ENCODE assay signal across 10 cellular contexts in genomic region chr17:67258836-67259468, GRCh38. TPM values are rescaled to one million over a fixed set of nuclear protein-coding genes. Genes with fewer than 3 reads are reported as not detected.
A peak's percentile ranks its signal among the peaks of the same experiment; 100 is the strongest.
DNase-seq lines count a peak whose midpoint lies in the region; ATAC-seq lines count a peak whose summit lies in the region.
"Had no signal": no experiment of that assay in that cellular context is flagged by ENCODE, and none has a peak within 500 bp of the region (broad histone marks: within the 10 kb centered on the region; RNA-seq: fewer than 3 reads in every experiment).

No MANE protein-coding gene starts in this region.

- POLR2A ChIA-PET in activated CD4-positive, alpha-beta T cell treated with anti-CD3 and anti-CD28 coated beads for 36 hours (lab: Charles Lee) = interaction anchor here (0.6 kb wide), 1 partner anchor 549 kb away, joined by 4 read pairs; no protein-coding TSS in a partner anchor

- H3K36me3 Mint-ChIP-seq in activated CD4-positive, alpha-beta T cell treated with anti-CD3 and anti-CD28 coated beads for 36 hours (ENCODE audit: low read depth) = no peaks in the 10 kb centered on the region
- H3K36me3 Mint-ChIP-seq in central memory CD8-positive, alpha-beta T cell (ENCODE audit: insufficient read depth) = peaks cover 6% of the 10 kb centered on the region

- DNase-seq in activated CD4-positive, alpha-beta T cell treated with anti-CD3 and anti-CD28 coated beads for 36 hours = peak; percentile 42
- DNase-seq in activated CD4-positive, alpha-beta T cell treated with anti-CD3 and anti-CD28 coated beads for 4 hours = no peak
- peak; percentile 78 for DNase-seq in SIG-M5 treated with dmso at 0.1 percent for 504 hours (lab: John Stamatoyannopoulos, UW; ENCODE audit: unreplicated experiment)
- DNase-seq in central memory CD8-positive, alpha-beta T cell (ENCODE audit: low spot score in 2 of 2) = peak; percentile 26 to 59
- DNase-seq in stimulated activated CD8-positive, alpha-beta memory T cell treated with anti-CD3 and anti-CD28 coated beads, Interleukin-12 subunit alpha, Interleukin-12 subunit beta, amount 100 ng/mL, for 4 hours (ENCODE audit: low read depth) = peak; percentile 27
- DNase-seq in NCI-H146 treated with DMSO at 0.1 percent for 48 hours (lab: John Stamatoyannopoulos, UW; ENCODE audit: unreplicated experiment) = no peak
- no peak for DNase-seq in COR-L47 (lab: John Stamatoyannopoulos, UW)
- no peak for DNase-seq in DMS153 treated with DMSO at 0.1 percent for 48 hours (lab: John Stamatoyannopoulos, UW; ENCODE audit: unreplicated experiment)
- DNase-seq: NCI-H524 treated with DMSO at 0.1 percent for 48 hours had no signal

- no peaks in the 10 kb centered on the region for H3K27me3 Mint-ChIP-seq in activated CD4-positive, alpha-beta T cell treated with anti-CD3 and anti-CD28 coated beads for 36 hours
- H3K27me3 Mint-ChIP-seq in central memory CD8-positive, alpha-beta T cell = no peaks in the 10 kb centered on the region

- peak overlapping the region; percentile 61 for H3K27ac Mint-ChIP-seq in activated CD4-positive, alpha-beta T cell treated with anti-CD3 and anti-CD28 coated beads for 36 hours
- H3K27ac Mint-ChIP-seq in central memory CD8-positive, alpha-beta T cell (ENCODE audit: low read depth) = peak overlapping the region; percentile 32

- no peaks in the 10 kb centered on the region for H3K9me3 Mint-ChIP-seq in activated CD4-positive, alpha-beta T cell treated with anti-CD3 and anti-CD28 coated beads for 36 hours (ENCODE audit: low read depth)
- H3K9me3 Mint-ChIP-seq in central memory CD8-positive, alpha-beta T cell = no peaks in the 10 kb centered on the region

- CTCF ChIA-PET in activated CD4-positive, alpha-beta T cell treated with anti-CD3 and anti-CD28 coated beads for 36 hours (lab: Charles Lee) = interaction anchor here (0.8 to 1.2 kb wide), 4 partner anchors 11 to 57 kb away, joined by 3 to 4 read pairs (median 4); no protein-coding TSS in a partner anchor

- no peak overlapping the region for H3K4me3 Mint-ChIP-seq in activated CD4-positive, alpha-beta T cell treated with anti-CD3 and anti-CD28 coated beads for 36 hours
- H3K4me3 Mint-ChIP-seq in central memory CD8-positive, alpha-beta T cell = peak overlapping the region; percentile 70

- peak; percentile 37 for ATAC-seq in activated CD4-positive, alpha-beta T cell treated with anti-CD3 and anti-CD28 coated beads for 36 hours
- peak; percentile 92 for ATAC-seq in central memory CD8-positive, alpha-beta T cell (replicated peaks; ENCODE audit: extremely low read depth, poor library complexity, severe bottlenecking)
- ATAC-seq: body of pancreas had no signal

- peaks cover 29% of the 10 kb centered on the region for H3K4me1 Mint-ChIP-seq in activated CD4-positive, alpha-beta T cell treated with anti-CD3 and anti-CD28 coated beads for 36 hours
- H3K4me1 Mint-ChIP-seq in central memory CD8-positive, alpha-beta T cell = peaks cover 33% of the 10 kb centered on the region

- intact Hi-C loops in activated CD4-positive, alpha-beta T cell treated with anti-CD3 and anti-CD28 coated beads for 36 hours (cut with DNase I, micrococcal nuclease) = no loop called here

RNA-seq across cellular contexts. Expression of gene HELZ, which starts 14.0 kb away (rescaled TPM):
- total RNA-seq in activated CD4-positive, alpha-beta T cell treated with anti-CD3 and anti-CD28 coated beads for 36 hours = 10 to 100 TPM; 55.3 to 58.0 TPM

Comparison
In these comparisons a context has a peak if more than half of its experiments do, and no peak if none do; other contexts are left out.
1. DNase-seq: peak in activated CD4-positive, alpha-beta T cell treated with anti-CD3 and anti-CD28 coated beads for 36 hours (single experiment), SIG-M5 treated with dmso at 0.1 percent for 504 hours (single experiment), central memory CD8-positive, alpha-beta T cell (2 of 2) and stimulated activated CD8-positive, alpha-beta memory T cell treated with anti-CD3 and anti-CD28 coated beads, Interleukin-12 subunit alpha, Interleukin-12 subunit beta, amount 100 ng/mL, for 4 hours (single experiment); none in activated CD4-positive, alpha-beta T cell treated with anti-CD3 and anti-CD28 coated beads for 4 hours (0 of 2), NCI-H146 treated with DMSO at 0.1 percent for 48 hours (single experiment), COR-L47 (single experiment) and DMS153 treated with DMSO at 0.1 percent for 48 hours (single experiment).